In genomic region chr17:18006495-18007239, GRCh38 we compare ENCODE assay signal across 18 cellular contexts. TPM values are rescaled to one million over a fixed set of nuclear protein-coding genes. Genes with fewer than 3 reads are reported as not detected.
DNase-seq lines count a peak whose midpoint lies in the region; ATAC-seq, FAIRE-seq and TF ChIP-seq lines count a peak whose summit lies in the region.
"Had no signal": no experiment of that assay in that cellular context is flagged by ENCODE, and none has a peak within 500 bp of the region (broad histone marks: within the 10 kb centered on the region; RNA-seq: fewer than 3 reads in every experiment).

No MANE protein-coding gene starts in this region.

- no peak for TF ChIP-seq EP300 in H1 (IDR thresholded peaks at IDR 0.05; ENCODE audit: borderline replicate concordance in 1 of 2, low read depth in 2 of 2, low read length in 2 of 2)

- H3K27ac ChIP-seq in H1 (ENCODE audit: low read depth, low read length) (no peak overlapping the region), mesendoderm (ENCODE audit: low read depth, low read length) (no peak overlapping the region), colonic mucosa (no peak overlapping the region)
- H3K27ac ChIP-seq: C4-2B had no signal

- H3K4me3 Mint-ChIP-seq in activated naive CD8-positive, alpha-beta T cell treated with anti-CD3 and anti-CD28 coated beads, Interleukin-2, amount 10 ng/mL, durations not matched to agents 7 days and 5 days: no peak overlapping the region
- H3K4me3 Mint-ChIP-seq in activated naive CD8-positive, alpha-beta T cell treated with anti-CD3 and anti-CD28 coated beads for 36 hours: no peak overlapping the region

- H3K36me3 Mint-ChIP-seq in activated naive CD8-positive, alpha-beta T cell treated with anti-CD3 and anti-CD28 coated beads, Interleukin-2, amount 10 ng/mL, durations not matched to agents 7 days and 5 days: no peaks in the 10 kb centered on the region
- peaks cover 13% of the 10 kb centered on the region for H3K36me3 Mint-ChIP-seq in activated naive CD8-positive, alpha-beta T cell treated with anti-CD3 and anti-CD28 coated beads for 36 hours

- H2BK12ac ChIP-seq in H1 (ENCODE audit: low read depth, low read length): no peak overlapping the region

- ATAC-seq in activated naive CD8-positive, alpha-beta T cell treated with anti-CD3 and anti-CD28 coated beads, Interleukin-2, amount 10 ng/mL, durations not matched to agents 7 days and 5 days (ENCODE audit: low read depth): no peak
- ATAC-seq: HCT116 had no signal

- 71% methylated on average over 27 of the region's 31 CpGs; no CpG with 5 or more reads in 1 of the 2 experiments for WGBS in H1 (ENCODE audit: extremely low coverage in 1 of 2, insufficient coverage in 1 of 2, insufficient read length in 1 of 2, insufficient replicate concordance in 2 of 2, low coverage in 1 of 2, low lambda C conversion rate in 2 of 2, missing lambda C conversion rate in 1 of 2), 2 experiments
- no CpG with 5 or more reads among the region's 31 CpGs for WGBS in mesendoderm (ENCODE audit: extremely low coverage, insufficient coverage, low lambda C conversion rate)

- no peak overlapping the region for H2BK5ac ChIP-seq in H1 (ENCODE audit: low read depth, low read length)
- no peak overlapping the region for H2BK5ac ChIP-seq in mesendoderm (ENCODE audit: low read length)

- H2BK20ac ChIP-seq in H1 (ENCODE audit: low read length): no peak overlapping the region

- peak overlapping the region; percentile 26 for H3K27ac Mint-ChIP-seq in activated naive CD8-positive, alpha-beta T cell treated with anti-CD3 and anti-CD28 coated beads, Interleukin-2, amount 10 ng/mL, durations not matched to agents 7 days and 5 days
- H3K27ac Mint-ChIP-seq in activated naive CD8-positive, alpha-beta T cell treated with anti-CD3 and anti-CD28 coated beads for 36 hours: no peak overlapping the region

- POLR2A ChIA-PET in activated naive CD8-positive, alpha-beta T cell treated with anti-CD3 and anti-CD28 coated beads, Interleukin-2, amount 10 ng/mL, durations not matched to agents 7 days and 5 days (lab: Charles Lee): no interaction called here
- POLR2A ChIA-PET in H1 (lab: Charles Lee; ENCODE audit: partially characterized antibody): interaction anchor here (0.9 to 3.3 kb wide), 2 partner anchors 10 to 31 kb away, joined by 3 to 16 read pairs; no protein-coding TSS in a partner anchor

- H3K4me1 ChIP-seq in H1 (replicated peaks in 1 of 4; ENCODE audit: control insufficient read depth in 3 of 4, insufficient read depth in 4 of 4, low read length in 3 of 4) (peaks cover 0 to 7% (median 0%) of the 10 kb centered on the region in 4 experiments; a peak in 1 of 7 replicates), mesendoderm (ENCODE audit: control insufficient read depth, low read depth, low read length) (peaks cover 3% of the 10 kb centered on the region), colonic mucosa (no peaks in the 10 kb centered on the region)

- H3K27me3 ChIP-seq in H1 (replicated peaks in 1 of 4; ENCODE audit: control insufficient read depth in 3 of 4, extremely low read depth in 1 of 4, insufficient read depth in 3 of 4, low read length in 3 of 4): no peaks in the 10 kb centered on the region
- no peaks in the 10 kb centered on the region for H3K27me3 ChIP-seq in mesendoderm (ENCODE audit: insufficient read depth, low read length, poor library complexity)
- H3K27me3 ChIP-seq in colonic mucosa: no peaks in the 10 kb centered on the region

- FAIRE-seq in H1 (lab: Jason Lieb, UNC): no peak

- H3K79me1 ChIP-seq in H1 (ENCODE audit: low read depth, low read length) (no peaks in the 10 kb centered on the region; the same call in 1 of the 2 replicates), mesendoderm (ENCODE audit: low read length) (no peaks in the 10 kb centered on the region)

- H3K56ac ChIP-seq in H1 (replicated peaks; ENCODE audit: insufficient read length, low read depth, low read length) (no peak overlapping the region), mesendoderm (ENCODE audit: low read length) (no peak overlapping the region)

- intact Hi-C loops in colonic mucosa (cut with DNase I): no loop called here

- H4K5ac ChIP-seq in H1 (ENCODE audit: insufficient read length, low read depth, low read length): no peak overlapping the region
- H4K5ac ChIP-seq in mesendoderm (ENCODE audit: low read length): no peak overlapping the region

- CTCF ChIA-PET in H1 (lab: Charles Lee; ENCODE audit: partially characterized antibody): interaction anchor here (0.8 to 7.8 kb wide), 13 partner anchors 9 to 326 kb away, joined by 3 to 49 read pairs (median 4); partner anchors contain the start of gene RAI1

- peak overlapping the region in 1 of 2 experiments; percentile 35; a peak in 1 of 4 replicates for H3K4me2 ChIP-seq in H1 (ENCODE audit: insufficient read depth in 1 of 2, low read depth in 2 of 2, low read length in 2 of 2)
- H3K4me2 ChIP-seq in mesendoderm (ENCODE audit: low read length): no peak overlapping the region

- no peak for DNase-seq in activated naive CD8-positive, alpha-beta T cell treated with anti-CD3 and anti-CD28 coated beads, Interleukin-2, amount 10 ng/mL, durations not matched to agents 7 days and 5 days
- no peak for DNase-seq in activated naive CD8-positive, alpha-beta T cell treated with anti-CD3 and anti-CD28 coated beads for 36 hours
- peak in 1 of 2 experiments; percentile 63 for DNase-seq in H1 (ENCODE audit: low read depth in 1 of 2, low spot score in 2 of 2)
- peak; percentile 47 for DNase-seq in mesendoderm
- DNase-seq in activated effector memory CD4-positive, alpha-beta T cell treated with Interleukin-2 at 50 U/mL for 16 hours: no peak
- DNase-seq in colonic mucosa: no peak
- DNase-seq in activated effector memory CD4-positive, alpha-beta T cell treated with anti-CD3 and anti-CD28 coated beads, Interleukin-2, amount 50 U/mL, for 16 hours: no peak
- DNase-seq in NCI-H510A treated with DMSO at 0.1 percent for 48 hours (lab: John Stamatoyannopoulos, UW): no peak
- DNase-seq: 8988T, COR-L47, KG1, NCI-H1048, NCI-H1694, NCI-H2107, NCI-H226, NCI-H69 had no signal

- H4K20me1 ChIP-seq in H1 (replicated peaks in 1 of 2; ENCODE audit: control insufficient read depth in 1 of 2, insufficient read depth in 2 of 2, low read length in 2 of 2): peaks cover 0 to 5% of the 10 kb centered on the region in 2 experiments

- H2BK15ac ChIP-seq in H1 (ENCODE audit: low read length): no peak overlapping the region
- H2BK15ac ChIP-seq in mesendoderm (replicated peaks; ENCODE audit: low read depth): no peak overlapping the region

- no peaks in the 10 kb centered on the region for H3K9me3 Mint-ChIP-seq in activated naive CD8-positive, alpha-beta T cell treated with anti-CD3 and anti-CD28 coated beads, Interleukin-2, amount 10 ng/mL, durations not matched to agents 7 days and 5 days
- no peaks in the 10 kb centered on the region for H3K9me3 Mint-ChIP-seq in activated naive CD8-positive, alpha-beta T cell treated with anti-CD3 and anti-CD28 coated beads for 36 hours

- TF ChIP-seq POLR2A in H1 (IDR thresholded peaks at IDR 0.05; ENCODE audit: control extremely low read depth in 1 of 2, low read depth in 2 of 2, low read length in 2 of 2): no peak

- H3K18ac ChIP-seq in H1 (ENCODE audit: extremely low read depth, low read length): no peak overlapping the region
- H3K18ac ChIP-seq in mesendoderm (ENCODE audit: low read length): no peak overlapping the region

- H2AFZ ChIP-seq in H1 (ENCODE audit: low read length): no peak overlapping the region

- TF ChIP-seq RAD21 in H1 (IDR thresholded peaks at IDR 0.05 in 1 of 2, conservative IDR thresholded peaks at IDR 0.05 in 1 of 2; ENCODE audit: low read depth in 2 of 2, low read length in 2 of 2): no peak

- H3K9me3 ChIP-seq in H1 (ENCODE audit: insufficient read depth in 2 of 2, low read depth in 1 of 2, low read length in 1 of 2) (no peaks in the 10 kb centered on the region), colonic mucosa (no peaks in the 10 kb centered on the region)

- H2BK120ac ChIP-seq in H1 (replicated peaks; ENCODE audit: low read depth, low read length): no peak overlapping the region
- no peak overlapping the region for H2BK120ac ChIP-seq in mesendoderm (ENCODE audit: low read depth, low read length)

- no peak overlapping the region for H3K23ac ChIP-seq in H1 (ENCODE audit: insufficient read length)
- H3K23ac ChIP-seq in mesendoderm (ENCODE audit: low read length): no peak overlapping the region

- H3K36me3 ChIP-seq in H1 (ENCODE audit: control insufficient read depth in 2 of 4, insufficient read depth in 4 of 4, low read length in 3 of 4) (no peaks in the 10 kb centered on the region; a peak in 1 of 8 replicates), mesendoderm (ENCODE audit: control insufficient read depth, insufficient read depth, low read length) (no peaks in the 10 kb centered on the region), colonic mucosa (no peaks in the 10 kb centered on the region)

- H3K79me2 ChIP-seq in H1 (ENCODE audit: control insufficient read depth in 1 of 2, insufficient read depth in 2 of 2, low read length in 2 of 2) (no peaks in the 10 kb centered on the region), mesendoderm (ENCODE audit: control insufficient read depth, insufficient read depth, low read length) (no peaks in the 10 kb centered on the region)

- no peak for TF ChIP-seq CTCF in H1 (IDR thresholded peaks at IDR 0.05; ENCODE audit: control extremely low read depth in 1 of 3, insufficient read depth in 1 of 3, low read depth in 1 of 3, low read length in 3 of 3)
- no peak for TF ChIP-seq CTCF in colonic mucosa (IDR thresholded peaks at IDR 0.05)

- H4K8ac ChIP-seq in H1 (ENCODE audit: extremely low read depth, insufficient read depth, low read length) (peak overlapping the region; percentile 48; the same call in 1 of the 2 replicates), mesendoderm (ENCODE audit: low read depth, low read length) (no peak overlapping the region)

- peaks cover 6% of the 10 kb centered on the region for H3K4me1 Mint-ChIP-seq in activated naive CD8-positive, alpha-beta T cell treated with anti-CD3 and anti-CD28 coated beads, Interleukin-2, amount 10 ng/mL, durations not matched to agents 7 days and 5 days
- no peaks in the 10 kb centered on the region for H3K4me1 Mint-ChIP-seq in activated naive CD8-positive, alpha-beta T cell treated with anti-CD3 and anti-CD28 coated beads for 36 hours

- H2AK5ac ChIP-seq in H1 (ENCODE audit: low read depth, low read length): no peak overlapping the region
- no peak overlapping the region for H2AK5ac ChIP-seq in mesendoderm (ENCODE audit: low read length)

- H3K4me3 ChIP-seq in H1 (ENCODE audit: extremely low read depth in 1 of 4, insufficient read depth in 2 of 4, low read depth in 3 of 4, low read length in 4 of 4): no peak overlapping the region
- H3K4me3 ChIP-seq in mesendoderm (ENCODE audit: low read length): no peak overlapping the region
- H3K4me3 ChIP-seq in colonic mucosa: no peak overlapping the region

- no peak overlapping the region for H4K91ac ChIP-seq in H1 (replicated peaks; ENCODE audit: insufficient read length, low read length)

- H3K23me2 ChIP-seq in H1 (ENCODE audit: low read depth, low read length): no peaks in the 10 kb centered on the region

- H3K4ac ChIP-seq in H1 (replicated peaks; ENCODE audit: insufficient read length, low read depth, low read length): no peak overlapping the region
- no peak overlapping the region for H3K4ac ChIP-seq in mesendoderm (ENCODE audit: low read depth, low read length)

- no peak overlapping the region for H3K9ac ChIP-seq in H1 (replicated peaks in 1 of 4; ENCODE audit: extremely low read depth in 1 of 4, low read depth in 3 of 4, low read length in 3 of 4)
- no peak overlapping the region for H3K9ac ChIP-seq in mesendoderm (ENCODE audit: low read length)
- no peak overlapping the region for H3K9ac ChIP-seq in colonic mucosa (ENCODE audit: low read depth in 2 of 2, low read length in 2 of 2)

- H3K27me3 Mint-ChIP-seq in activated naive CD8-positive, alpha-beta T cell treated with anti-CD3 and anti-CD28 coated beads, Interleukin-2, amount 10 ng/mL, durations not matched to agents 7 days and 5 days: no peaks in the 10 kb centered on the region
- H3K27me3 Mint-ChIP-seq in activated naive CD8-positive, alpha-beta T cell treated with anti-CD3 and anti-CD28 coated beads for 36 hours: no peaks in the 10 kb centered on the region

- H3K14ac ChIP-seq in H1 (ENCODE audit: insufficient read length): no peak overlapping the region

RNA-seq across cellular contexts. Expression of gene ATPAF2, which starts 32.3 kb away (rescaled TPM):
- total RNA-seq in activated naive CD8-positive, alpha-beta T cell treated with anti-CD3 and anti-CD28 coated beads, Interleukin-2, amount 10 ng/mL, durations not matched to agents 7 days and 5 days: 10 to 100 TPM; 22.9 to 29.9 TPM
- total RNA-seq in activated naive CD8-positive, alpha-beta T cell treated with anti-CD3 and anti-CD28 coated beads for 36 hours: 10 to 100 TPM; 31.0 to 33.3 TPM
- 22.9 and 23.3 TPM in 2 replicates for total RNA-seq in H1 (2021; fragmentation: NEBNext Ultra II Directional; extraction: Animal tissue kit (Norgen Biotek cat#: 25700))
- polyA plus RNA-seq in H1 (2011; rRNA removed): 19.6 and 28.3 TPM in 2 replicates
- 19.4 TPM for polyA plus RNA-seq in H1 (2011; cell fraction: cytosol; rRNA removed)
- polyA plus RNA-seq in H1 (2011; cell fraction: nucleus; rRNA removed): 37.4 TPM
- polyA plus RNA-seq in H1 (2012, experiment 1 of 2): 11.7 to 18.7 TPM (median 17.3 TPM) in 4 replicates
- polyA plus RNA-seq in H1 (2012, experiment 2 of 2): 40.0 TPM
- 13.9 TPM for polyA plus RNA-seq in H1 (2013, experiment 1 of 2)
- 14.8 TPM for polyA plus RNA-seq in H1 (2013, experiment 2 of 2)
- 19.0 and 20.4 TPM in 2 replicates for polyA minus RNA-seq in H1 (2011; rRNA and poly(A)+ RNA removed)
- polyA minus RNA-seq in H1 (2011; cell fraction: cytosol; rRNA and poly(A)+ RNA removed): 14.2 TPM
- 18.3 TPM for polyA minus RNA-seq in H1 (2011; cell fraction: nucleus; rRNA and poly(A)+ RNA removed)
- 15.1 TPM for polyA plus RNA-seq in mesendoderm (2013, experiment 1 of 2)
- polyA plus RNA-seq in mesendoderm (2013, experiment 2 of 2): 15.9 TPM
- 10 to 100 TPM; 23.5 to 44.5 TPM for total RNA-seq in colonic mucosa

RNA-seq across cellular contexts. Expression of gene GID4, which starts 32.5 kb away (rescaled TPM):
- total RNA-seq in activated naive CD8-positive, alpha-beta T cell treated with anti-CD3 and anti-CD28 coated beads, Interleukin-2, amount 10 ng/mL, durations not matched to agents 7 days and 5 days: 10 to 100 TPM in 1 of 2 experiments, 1 to 10 TPM in 1; 9.4 to 10.6 TPM
- total RNA-seq in activated naive CD8-positive, alpha-beta T cell treated with anti-CD3 and anti-CD28 coated beads for 36 hours: 1 to 10 TPM; 7.2 to 7.7 TPM
- 15.0 and 15.2 TPM in 2 replicates for total RNA-seq in H1 (2021; fragmentation: NEBNext Ultra II Directional; extraction: Animal tissue kit (Norgen Biotek cat#: 25700))
- polyA plus RNA-seq in H1 (2011; rRNA removed): 5.4 and 5.6 TPM in 2 replicates
- polyA plus RNA-seq in H1 (2011; cell fraction: cytosol; rRNA removed): 6.2 TPM
- polyA plus RNA-seq in H1 (2011; cell fraction: nucleus; rRNA removed): 6.3 TPM
- polyA plus RNA-seq in H1 (2012, experiment 1 of 2): 7.2 to 9.3 TPM (median 8.4 TPM) in 4 replicates
- polyA plus RNA-seq in H1 (2012, experiment 2 of 2): 4.6 TPM
- 5.7 TPM for polyA plus RNA-seq in H1 (2013, experiment 1 of 2)
- polyA plus RNA-seq in H1 (2013, experiment 2 of 2): 6.2 TPM
- 15.1 and 24.7 TPM in 2 replicates for polyA minus RNA-seq in H1 (2011; rRNA and poly(A)+ RNA removed)
- 9.4 TPM for polyA minus RNA-seq in H1 (2011; cell fraction: cytosol; rRNA and poly(A)+ RNA removed)
- 13.3 TPM for polyA minus RNA-seq in H1 (2011; cell fraction: nucleus; rRNA and poly(A)+ RNA removed)
- polyA plus RNA-seq in mesendoderm (2013, experiment 1 of 2): 5.5 TPM
- 4.6 TPM for polyA plus RNA-seq in mesendoderm (2013, experiment 2 of 2)
- total RNA-seq in colonic mucosa: 1 to 10 TPM; 5.2 to 8.0 TPM

RNA-seq across cellular contexts. Expression of gene DRC3, which starts 34.0 kb away (rescaled TPM):
- total RNA-seq in activated naive CD8-positive, alpha-beta T cell treated with anti-CD3 and anti-CD28 coated beads, Interleukin-2, amount 10 ng/mL, durations not matched to agents 7 days and 5 days: under 1 TPM; 0.67 to 0.77 TPM
- under 1 TPM; 0.18 to 0.52 TPM for total RNA-seq in activated naive CD8-positive, alpha-beta T cell treated with anti-CD3 and anti-CD28 coated beads for 36 hours
- total RNA-seq in H1 (2021; fragmentation: NEBNext Ultra II Directional; extraction: Animal tissue kit (Norgen Biotek cat#: 25700)): not detected in 2 replicates
- 0.22 and 0.59 TPM in 2 replicates for polyA plus RNA-seq in H1 (2011; rRNA removed)
- polyA plus RNA-seq in H1 (2011; cell fraction: cytosol; rRNA removed): 0.21 TPM
- 0.33 TPM for polyA plus RNA-seq in H1 (2011; cell fraction: nucleus; rRNA removed)
- polyA plus RNA-seq in H1 (2012, experiment 1 of 2): 1.9 to 2.8 TPM (median 2.5 TPM) in 4 replicates
- polyA plus RNA-seq in H1 (2012, experiment 2 of 2): 0.42 TPM
- under 0.01 TPM for polyA plus RNA-seq in H1 (2013, experiment 1 of 2)
- polyA plus RNA-seq in H1 (2013, experiment 2 of 2): 0.09 TPM
- 0.10 and 0.73 TPM in 2 replicates for polyA minus RNA-seq in H1 (2011; rRNA and poly(A)+ RNA removed)
- not detected for polyA minus RNA-seq in H1 (2011; cell fraction: cytosol; rRNA and poly(A)+ RNA removed)
- polyA minus RNA-seq in H1 (2011; cell fraction: nucleus; rRNA and poly(A)+ RNA removed): 0.20 TPM
- polyA plus RNA-seq in mesendoderm (2013, experiment 1 of 2): 0.13 TPM
- 0.13 TPM for polyA plus RNA-seq in mesendoderm (2013, experiment 2 of 2)
- total RNA-seq in colonic mucosa: 1 to 10 TPM in 1 of 2 donors, under 1 TPM in 1; 0.79 to 1.1 TPM

RNA-seq across cellular contexts. Expression of gene TOM1L2, which starts 34.5 kb away (rescaled TPM):
- total RNA-seq in activated naive CD8-positive, alpha-beta T cell treated with anti-CD3 and anti-CD28 coated beads, Interleukin-2, amount 10 ng/mL, durations not matched to agents 7 days and 5 days: 10 to 100 TPM; 32.9 to 37.0 TPM
- total RNA-seq in activated naive CD8-positive, alpha-beta T cell treated with anti-CD3 and anti-CD28 coated beads for 36 hours: 1 to 10 TPM; 8.5 to 9.0 TPM
- 3.3 and 3.4 TPM in 2 replicates for total RNA-seq in H1 (2021; fragmentation: NEBNext Ultra II Directional; extraction: Animal tissue kit (Norgen Biotek cat#: 25700))
- polyA plus RNA-seq in H1 (2011; rRNA removed): 2.0 and 4.2 TPM in 2 replicates
- 2.8 TPM for polyA plus RNA-seq in H1 (2011; cell fraction: cytosol; rRNA removed)
- 5.6 TPM for polyA plus RNA-seq in H1 (2011; cell fraction: nucleus; rRNA removed)
- polyA plus RNA-seq in H1 (2012, experiment 1 of 2): 2.4 to 3.2 TPM (median 2.7 TPM) in 4 replicates
- polyA plus RNA-seq in H1 (2012, experiment 2 of 2): 3.4 TPM
- 4.5 TPM for polyA plus RNA-seq in H1 (2013, experiment 1 of 2)
- polyA plus RNA-seq in H1 (2013, experiment 2 of 2): 4.3 TPM
- polyA minus RNA-seq in H1 (2011; rRNA and poly(A)+ RNA removed): 3.0 and 4.6 TPM in 2 replicates
- 1.7 TPM for polyA minus RNA-seq in H1 (2011; cell fraction: cytosol; rRNA and poly(A)+ RNA removed)
- polyA minus RNA-seq in H1 (2011; cell fraction: nucleus; rRNA and poly(A)+ RNA removed): 5.1 TPM
- 4.7 TPM for polyA plus RNA-seq in mesendoderm (2013, experiment 1 of 2)
- 5.2 TPM for polyA plus RNA-seq in mesendoderm (2013, experiment 2 of 2)
- total RNA-seq in colonic mucosa: 10 to 100 TPM; 47.6 to 68.7 TPM
